Comparison of ENCODE assay signal across 24 cellular contexts in genomic region chr14:23546450-23547035, GRCh38. TPM values are rescaled to one million over a fixed set of nuclear protein-coding genes. Genes with fewer than 3 reads are reported as not detected.
A peak's percentile ranks its signal among the peaks of the same experiment; 100 is the strongest.
DNase-seq lines count a peak whose midpoint lies in the region; ATAC-seq, FAIRE-seq and TF ChIP-seq lines count a peak whose summit lies in the region.
"Had no signal": no experiment of that assay in that cellular context is flagged by ENCODE, and none has a peak within 500 bp of the region (broad histone marks: within the 10 kb centered on the region; RNA-seq: fewer than 3 reads in every experiment).

No MANE protein-coding gene starts in this region.

- H3K9me3 ChIP-seq in left ventricle myocardium inferior (replicated peaks) = no peaks in the 10 kb centered on the region
- H3K9me3 ChIP-seq in H1 (ENCODE audit: insufficient read depth in 2 of 2, low read depth in 1 of 2, low read length in 1 of 2) = no peaks in the 10 kb centered on the region
- no peaks in the 10 kb centered on the region for H3K9me3 ChIP-seq in colonic mucosa
- H3K9me3 ChIP-seq: A549, BE2C, HAP-1 had no signal

- no peak overlapping the region for H3K14ac ChIP-seq in H1 (ENCODE audit: insufficient read length)

- H3K4me2 ChIP-seq in GM23338 = peak overlapping the region; percentile 100
- peak overlapping the region in 1 of 2 experiments; percentile 97; a peak in 1 of 4 replicates for H3K4me2 ChIP-seq in H1 (ENCODE audit: insufficient read depth in 1 of 2, low read depth in 2 of 2, low read length in 2 of 2)
- no peak overlapping the region for H3K4me2 ChIP-seq in mesendoderm (ENCODE audit: low read length)
- H3K4me2 ChIP-seq: A549 had no signal

- TF ChIP-seq RAD21 in H1 (IDR thresholded peaks at IDR 0.05 in 1 of 2, conservative IDR thresholded peaks at IDR 0.05 in 1 of 2; ENCODE audit: low read depth in 2 of 2, low read length in 2 of 2) = no peak

- peak overlapping the region; percentile 89; the same call in 1 of the 2 replicates for H2BK20ac ChIP-seq in H1 (ENCODE audit: low read length)

- no peak overlapping the region; a peak in 1 of 7 replicates for H3K9ac ChIP-seq in H1 (replicated peaks in 1 of 4; ENCODE audit: extremely low read depth in 1 of 4, low read depth in 3 of 4, low read length in 3 of 4)
- no peak overlapping the region for H3K9ac ChIP-seq in mesendoderm (ENCODE audit: low read length)
- H3K9ac ChIP-seq in colonic mucosa (ENCODE audit: low read depth in 2 of 2, low read length in 2 of 2) = no peak overlapping the region

- POLR2A ChIA-PET in H1 (lab: Charles Lee; ENCODE audit: partially characterized antibody) = interaction anchor here (0.9 to 52.7 kb wide), 4 partner anchors 1 to 68 kb away, joined by 5 to 1523 read pairs (median 1234); partner anchors contain the start of genes AP1G2, NGDN, THTPA and ZFHX2

- H3K27me3 ChIP-seq in left ventricle myocardium inferior (ENCODE audit: low read depth) (peaks cover 7% of the 10 kb centered on the region), GM23338 (ENCODE audit: insufficient read depth) (no peaks in the 10 kb centered on the region), H1 (replicated peaks in 1 of 4; ENCODE audit: control insufficient read depth in 3 of 4, extremely low read depth in 1 of 4, insufficient read depth in 3 of 4, low read length in 3 of 4) (no peaks in the 10 kb centered on the region), mesendoderm (ENCODE audit: insufficient read depth, low read length, poor library complexity) (no peaks in the 10 kb centered on the region), colonic mucosa (no peaks in the 10 kb centered on the region)
- H3K27me3 ChIP-seq: BE2C had no signal

- peak overlapping the region; percentile 73; the same call in 1 of the 2 replicates for H2BK15ac ChIP-seq in H1 (ENCODE audit: low read length)
- H2BK15ac ChIP-seq in mesendoderm (replicated peaks; ENCODE audit: low read depth) = no peak overlapping the region

- no peak overlapping the region for H3K4ac ChIP-seq in H1 (replicated peaks; ENCODE audit: insufficient read length, low read depth, low read length)
- H3K4ac ChIP-seq in mesendoderm (ENCODE audit: low read depth, low read length) = no peak overlapping the region

- H3K79me1 ChIP-seq in H1 (ENCODE audit: low read depth, low read length) = peaks cover 25% of the 10 kb centered on the region
- peaks cover 2% of the 10 kb centered on the region for H3K79me1 ChIP-seq in mesendoderm (ENCODE audit: low read length)

- CTCF ChIA-PET in H1 (lab: Charles Lee; ENCODE audit: partially characterized antibody) = interaction anchor here (0.7 to 70.5 kb wide), 6 partner anchors 6 to 201 kb away, joined by 3 to 2092 read pairs (median 659); partner anchors contain the start of genes AP1G2, NGDN, THTPA and ZFHX2

- intact Hi-C loops in left ventricle myocardium inferior (cut with micrococcal nuclease) (no loop called here), left ventricle myocardium superior (cut with micrococcal nuclease) (no loop called here), colonic mucosa (cut with DNase I) (no loop called here)

- H3K79me2 ChIP-seq in GM23338 (replicated peaks; ENCODE audit: insufficient read depth) = peaks cover 77% of the 10 kb centered on the region
- peaks cover 13 to 71% of the 10 kb centered on the region in 2 experiments; a peak in 3 of 4 replicates for H3K79me2 ChIP-seq in H1 (ENCODE audit: control insufficient read depth in 1 of 2, insufficient read depth in 2 of 2, low read length in 2 of 2)
- H3K79me2 ChIP-seq in mesendoderm (ENCODE audit: control insufficient read depth, insufficient read depth, low read length) = peaks cover 11% of the 10 kb centered on the region

- peak overlapping the region; percentile 97; the same call in 1 of the 2 replicates for H2BK12ac ChIP-seq in H1 (ENCODE audit: low read depth, low read length)

- H3K4me1 ChIP-seq in left ventricle myocardium inferior (peaks cover 31% of the 10 kb centered on the region), GM23338 (ENCODE audit: insufficient read depth) (peaks cover 77% of the 10 kb centered on the region), H1 (replicated peaks in 1 of 4; ENCODE audit: control insufficient read depth in 3 of 4, insufficient read depth in 4 of 4, low read length in 3 of 4) (peaks cover 37 to 64% (median 44%) of the 10 kb centered on the region in 4 experiments), mesendoderm (ENCODE audit: control insufficient read depth, low read depth, low read length) (peaks cover 22% of the 10 kb centered on the region), colonic mucosa (no peaks in the 10 kb centered on the region)
- H3K4me1 ChIP-seq: HAP-1 had no signal

- H3K27me3 Mint-ChIP-seq in GM23338 (ENCODE audit: insufficient read depth, low read depth, poor library complexity) = peaks cover 7% of the 10 kb centered on the region

- peak overlapping the region; percentile 76 for H4K91ac ChIP-seq in H1 (replicated peaks; ENCODE audit: insufficient read length, low read length)

- H3K4me3 Mint-ChIP-seq in GM23338 = no peak overlapping the region; the same call in 2 of the 3 replicates
- H3K4me3 Mint-ChIP-seq: CD4-positive, alpha-beta memory T cell; HFFc6 had no signal

- H3K27ac ChIP-seq in left ventricle myocardium inferior (replicated peaks) (peak overlapping the region; percentile 73), GM23338 (ENCODE audit: low read depth) (peak overlapping the region; percentile 99), H1 (ENCODE audit: low read depth, low read length) (no peak overlapping the region), mesendoderm (ENCODE audit: low read depth, low read length) (no peak overlapping the region), colonic mucosa (no peak overlapping the region)
- H3K27ac ChIP-seq: A549 had no signal

- peaks cover 21% of the 10 kb centered on the region for H3K23me2 ChIP-seq in H1 (ENCODE audit: low read depth, low read length)

- no peaks in the 10 kb centered on the region for H3K9me2 ChIP-seq in GM23338 (ENCODE audit: insufficient read depth)

- DNase-seq in left ventricle myocardium inferior = no peak
- no peak for DNase-seq in left ventricle myocardium superior
- DNase-seq in GM23338 (ENCODE audit: low spot score) = no peak
- no peak for DNase-seq in H1 (ENCODE audit: low read depth in 1 of 2, low spot score in 2 of 2)
- no peak for DNase-seq in mesendoderm
- DNase-seq in SIG-M5 (lab: John Stamatoyannopoulos, UW) = no peak
- no peak for DNase-seq in colonic mucosa
- DNase-seq in NCI-H2171 treated with DMSO at 0.1 percent for 48 hours (lab: John Stamatoyannopoulos, UW) = no peak
- DNase-seq: 8988T; ACHN; AML-193; BE2C; C1 segment of cervical spinal cord; Calu3; CD4-positive, alpha-beta memory T cell; COR-L47; DMS53; DMS79 treated with DMSO at 0.1 percent for 48 hours; HFFc6 had no signal

- H3K27ac Mint-ChIP-seq in GM23338 = no peak overlapping the region; the same call in 1 of the 2 replicates
- H3K27ac Mint-ChIP-seq: CD4-positive, alpha-beta memory T cell; HFFc6 had no signal

- H2AFZ ChIP-seq in GM23338 (no peak overlapping the region), H1 (ENCODE audit: low read length) (no peak overlapping the region)

- H3K36me3 Mint-ChIP-seq in GM23338 (ENCODE audit: low read depth) = peaks cover 38% of the 10 kb centered on the region
- H3K36me3 Mint-ChIP-seq: CD4-positive, alpha-beta memory T cell had no signal

- no peak for ATAC-seq in left ventricle myocardium superior
- ATAC-seq in GM23338 = no peak
- ATAC-seq: A549 had no signal

- H4K5ac ChIP-seq in H1 (ENCODE audit: insufficient read length, low read depth, low read length) = no peak overlapping the region
- no peak overlapping the region for H4K5ac ChIP-seq in mesendoderm (ENCODE audit: low read length)

- H2BK120ac ChIP-seq in H1 (replicated peaks; ENCODE audit: low read depth, low read length) (no peak overlapping the region), mesendoderm (ENCODE audit: low read depth, low read length) (no peak overlapping the region)

- no peak overlapping the region for H3K56ac ChIP-seq in H1 (replicated peaks; ENCODE audit: insufficient read length, low read depth, low read length)
- peak overlapping the region; percentile 3 for H3K56ac ChIP-seq in mesendoderm (ENCODE audit: low read length)

- H3K18ac ChIP-seq in H1 (ENCODE audit: extremely low read depth, low read length) = no peak overlapping the region
- no peak overlapping the region for H3K18ac ChIP-seq in mesendoderm (ENCODE audit: low read length)

- no peak overlapping the region for H3K4me3 ChIP-seq in left ventricle myocardium inferior
- H3K4me3 ChIP-seq in GM23338 = peak overlapping the region; percentile 47; the same call in 1 of the 2 replicates
- H3K4me3 ChIP-seq in H1 (ENCODE audit: extremely low read depth in 1 of 4, insufficient read depth in 2 of 4, low read depth in 3 of 4, low read length in 4 of 4) = no peak overlapping the region
- H3K4me3 ChIP-seq in mesendoderm (ENCODE audit: low read length) = no peak overlapping the region
- H3K4me3 ChIP-seq in colonic mucosa = no peak overlapping the region
- H3K4me3 ChIP-seq: A549, HAP-1 had no signal

- 88% methylated on average over 10 of the region's 10 CpGs; no CpG with 5 or more reads in 1 of the 2 experiments for WGBS in H1 (ENCODE audit: extremely low coverage in 1 of 2, insufficient coverage in 1 of 2, insufficient read length in 1 of 2, insufficient replicate concordance in 2 of 2, low coverage in 1 of 2, low lambda C conversion rate in 2 of 2, missing lambda C conversion rate in 1 of 2), 2 experiments
- no CpG with 5 or more reads among the region's 10 CpGs for WGBS in mesendoderm (ENCODE audit: extremely low coverage, insufficient coverage, low lambda C conversion rate)

- H2AK5ac ChIP-seq in H1 (ENCODE audit: low read depth, low read length) = peak overlapping the region; percentile 96; the same call in 1 of the 2 replicates
- no peak overlapping the region for H2AK5ac ChIP-seq in mesendoderm (ENCODE audit: low read length)

- H3K9me3 Mint-ChIP-seq in GM23338 = no peaks in the 10 kb centered on the region; the same call in 2 of the 3 replicates
- H3K9me3 Mint-ChIP-seq: CD4-positive, alpha-beta memory T cell; HFFc6 had no signal

- no peak for FAIRE-seq in H1 (lab: Jason Lieb, UNC)
- FAIRE-seq: A549, G401.6, GM12892 had no signal

- peaks cover 19% of the 10 kb centered on the region for H3K4me1 Mint-ChIP-seq in GM23338

- H3K36me3 ChIP-seq in left ventricle myocardium inferior = no peaks in the 10 kb centered on the region
- H3K36me3 ChIP-seq in GM23338 (ENCODE audit: insufficient read depth) = no peaks in the 10 kb centered on the region
- peaks cover 0 to 16% (median 3%) of the 10 kb centered on the region in 4 experiments; a peak in 4 of 8 replicates for H3K36me3 ChIP-seq in H1 (ENCODE audit: control insufficient read depth in 2 of 4, insufficient read depth in 4 of 4, low read length in 3 of 4)
- H3K36me3 ChIP-seq in mesendoderm (ENCODE audit: control insufficient read depth, insufficient read depth, low read length) = no peaks in the 10 kb centered on the region
- no peaks in the 10 kb centered on the region for H3K36me3 ChIP-seq in colonic mucosa
- H3K36me3 ChIP-seq: BE2C, HAP-1 had no signal

- peak overlapping the region; percentile 97; the same call in 1 of the 2 replicates for H2BK5ac ChIP-seq in H1 (ENCODE audit: low read depth, low read length)
- H2BK5ac ChIP-seq in mesendoderm (ENCODE audit: low read length) = no peak overlapping the region

- TF ChIP-seq EP300 in H1 (IDR thresholded peaks at IDR 0.05; ENCODE audit: borderline replicate concordance in 1 of 2, low read depth in 2 of 2, low read length in 2 of 2) = no peak

- H4K8ac ChIP-seq in H1 (ENCODE audit: extremely low read depth, insufficient read depth, low read length) (no peak overlapping the region), mesendoderm (ENCODE audit: low read depth, low read length) (no peak overlapping the region)

- no peak overlapping the region for H3K23ac ChIP-seq in H1 (ENCODE audit: insufficient read length)
- H3K23ac ChIP-seq in mesendoderm (ENCODE audit: low read length) = no peak overlapping the region

- TF ChIP-seq CTCF in left ventricle myocardium inferior (IDR thresholded peaks at IDR 0.05; ENCODE audit: borderline replicate concordance) = no peak
- no peak for TF ChIP-seq CTCF in GM23338 (conservative IDR thresholded peaks at IDR 0.05; ENCODE audit: low read depth in 2 of 2)
- no peak for TF ChIP-seq CTCF in H1 (IDR thresholded peaks at IDR 0.05; ENCODE audit: control extremely low read depth in 1 of 3, insufficient read depth in 1 of 3, low read depth in 1 of 3, low read length in 3 of 3)
- no peak for TF ChIP-seq CTCF in colonic mucosa (IDR thresholded peaks at IDR 0.05)

- TF ChIP-seq POLR2A in H1 (IDR thresholded peaks at IDR 0.05; ENCODE audit: control extremely low read depth in 1 of 2, low read depth in 2 of 2, low read length in 2 of 2) = no peak

- H4K20me1 ChIP-seq in GM23338 (replicated peaks; ENCODE audit: insufficient read depth) (no peaks in the 10 kb centered on the region), H1 (replicated peaks in 1 of 2; ENCODE audit: control insufficient read depth in 1 of 2, insufficient read depth in 2 of 2, low read length in 2 of 2) (peaks cover 0 to 2% of the 10 kb centered on the region in 2 experiments)

- H3F3A ChIP-seq in GM23338 (replicated peaks; ENCODE audit: low read depth) = 0 out of 2 replicates have a peak, but pooled peaks cover 10% of the 10 kb centered on the region

RNA-seq across cellular contexts. Expression of gene ZFHX2, which starts 5.0 kb away (rescaled TPM):
- total RNA-seq in left ventricle myocardium inferior = 0.74 TPM
- total RNA-seq in left ventricle myocardium superior = 1.0 TPM
- total RNA-seq in GM23338 (2014; rRNA removed; shearing (Covaris generic)) = 9.9 and 11.6 TPM in 2 replicates
- 18.5 and 22.4 TPM in 2 replicates for polyA plus RNA-seq in GM23338 (2016; fragmentation: Nextera tagmentation; extraction: Ambion mirVana)
- 27.0 and 28.6 TPM in 2 replicates for total RNA-seq in H1 (2021; fragmentation: NEBNext Ultra II Directional; extraction: Animal tissue kit (Norgen Biotek cat#: 25700))
- 2.7 and 3.7 TPM in 2 replicates for polyA plus RNA-seq in H1 (2011; rRNA removed)
- polyA plus RNA-seq in H1 (2011; cell fraction: cytosol; rRNA removed) = 1.7 TPM
- polyA plus RNA-seq in H1 (2011; cell fraction: nucleus; rRNA removed) = 7.3 TPM
- polyA plus RNA-seq in H1 (2012, experiment 1 of 2) = 14.7 to 22.4 TPM (median 19.8 TPM) in 4 replicates
- 7.9 TPM for polyA plus RNA-seq in H1 (2012, experiment 2 of 2)
- 13.2 TPM for polyA plus RNA-seq in H1 (2013, experiment 1 of 2)
- 12.1 TPM for polyA plus RNA-seq in H1 (2013, experiment 2 of 2)
- polyA minus RNA-seq in H1 (2011; rRNA and poly(A)+ RNA removed) = 6.0 and 8.5 TPM in 2 replicates
- polyA minus RNA-seq in H1 (2011; cell fraction: cytosol; rRNA and poly(A)+ RNA removed) = 15.5 TPM
- 13.7 TPM for polyA minus RNA-seq in H1 (2011; cell fraction: nucleus; rRNA and poly(A)+ RNA removed)
- 6.4 TPM for polyA plus RNA-seq in mesendoderm (2013, experiment 1 of 2)
- polyA plus RNA-seq in mesendoderm (2013, experiment 2 of 2) = 6.7 TPM
- 1 to 10 TPM; 1.8 to 2.0 TPM for total RNA-seq in colonic mucosa
- polyA plus RNA-seq: CD4-positive, alpha-beta memory T cell had no signal

RNA-seq across cellular contexts. Expression of gene THTPA, which starts 9.5 kb away (rescaled TPM):
- total RNA-seq in left ventricle myocardium inferior = 17.2 TPM
- 20.2 TPM for total RNA-seq in left ventricle myocardium superior
- total RNA-seq in GM23338 (2014; rRNA removed; shearing (Covaris generic)) = 15.0 and 21.3 TPM in 2 replicates
- 6.3 and 8.6 TPM in 2 replicates for polyA plus RNA-seq in GM23338 (2016; fragmentation: Nextera tagmentation; extraction: Ambion mirVana)
- 14.8 and 16.6 TPM in 2 replicates for total RNA-seq in H1 (2021; fragmentation: NEBNext Ultra II Directional; extraction: Animal tissue kit (Norgen Biotek cat#: 25700))
- 19.0 and 23.4 TPM in 2 replicates for polyA plus RNA-seq in H1 (2011; rRNA removed)
- polyA plus RNA-seq in H1 (2011; cell fraction: cytosol; rRNA removed) = 16.2 TPM
- 16.0 TPM for polyA plus RNA-seq in H1 (2011; cell fraction: nucleus; rRNA removed)
- 14.7 to 21.8 TPM (median 19.2 TPM) in 4 replicates for polyA plus RNA-seq in H1 (2012, experiment 1 of 2)
- 25.1 TPM for polyA plus RNA-seq in H1 (2012, experiment 2 of 2)
- polyA plus RNA-seq in H1 (2013, experiment 1 of 2) = 7.0 TPM
- 8.4 TPM for polyA plus RNA-seq in H1 (2013, experiment 2 of 2)
- 16.4 and 30.4 TPM in 2 replicates for polyA minus RNA-seq in H1 (2011; rRNA and poly(A)+ RNA removed)
- 6.2 TPM for polyA minus RNA-seq in H1 (2011; cell fraction: cytosol; rRNA and poly(A)+ RNA removed)
- polyA minus RNA-seq in H1 (2011; cell fraction: nucleus; rRNA and poly(A)+ RNA removed) = 14.0 TPM
- polyA plus RNA-seq in mesendoderm (2013, experiment 1 of 2) = 5.0 TPM
- polyA plus RNA-seq in mesendoderm (2013, experiment 2 of 2) = 5.9 TPM
- 10 to 100 TPM in 1 of 2 donors, 1 to 10 TPM in 1; 9.0 to 21.0 TPM for total RNA-seq in colonic mucosa

RNA-seq across cellular contexts. Expression of gene AP1G2, which starts 21.0 kb away (rescaled TPM):
- total RNA-seq in left ventricle myocardium inferior (10.4 TPM), left ventricle myocardium superior (15.5 TPM), colonic mucosa (100 to 1,000 TPM; 154 to 214 TPM)
- total RNA-seq in GM23338 (2014; rRNA removed; shearing (Covaris generic)) = 63.5 and 70.8 TPM in 2 replicates
- polyA plus RNA-seq in GM23338 (2016; fragmentation: Nextera tagmentation; extraction: Ambion mirVana) (53.7 and 55.3 TPM in 2 replicates), H1 (2011; rRNA removed) (134 and 162 TPM in 2 replicates)
- total RNA-seq in H1 (2021; fragmentation: NEBNext Ultra II Directional; extraction: Animal tissue kit (Norgen Biotek cat#: 25700)) = 70.1 and 70.9 TPM in 2 replicates
- 149 TPM for polyA plus RNA-seq in H1 (2011; cell fraction: cytosol; rRNA removed)
- polyA plus RNA-seq in H1 (2011; cell fraction: nucleus; rRNA removed) = 1,259 TPM
- polyA plus RNA-seq in H1 (2012, experiment 1 of 2) = 88.4 to 117 TPM (median 102 TPM) in 4 replicates
- polyA plus RNA-seq in H1 (2012, experiment 2 of 2) = 65.4 TPM
- polyA plus RNA-seq in H1 (2013, experiment 1 of 2) = 65.1 TPM
- polyA plus RNA-seq in H1 (2013, experiment 2 of 2) = 60.0 TPM
- 116 and 124 TPM in 2 replicates for polyA minus RNA-seq in H1 (2011; rRNA and poly(A)+ RNA removed)
- 57.8 TPM for polyA minus RNA-seq in H1 (2011; cell fraction: cytosol; rRNA and poly(A)+ RNA removed)
- 206 TPM for polyA minus RNA-seq in H1 (2011; cell fraction: nucleus; rRNA and poly(A)+ RNA removed)
- polyA plus RNA-seq in mesendoderm (2013, experiment 1 of 2) = 44.0 TPM
- polyA plus RNA-seq in mesendoderm (2013, experiment 2 of 2) = 46.8 TPM

RNA-seq across cellular contexts. Expression of gene JPH4, which starts 32.0 kb away (rescaled TPM):
- total RNA-seq in left ventricle myocardium inferior = 0.19 TPM
- total RNA-seq in left ventricle myocardium superior = 0.22 TPM
- 28.5 and 29.9 TPM in 2 replicates for total RNA-seq in GM23338 (2014; rRNA removed; shearing (Covaris generic))
- polyA plus RNA-seq in GM23338 (2016; fragmentation: Nextera tagmentation; extraction: Ambion mirVana) = 11.0 and 11.9 TPM in 2 replicates
- 46.4 and 46.7 TPM in 2 replicates for total RNA-seq in H1 (2021; fragmentation: NEBNext Ultra II Directional; extraction: Animal tissue kit (Norgen Biotek cat#: 25700))
- polyA plus RNA-seq in H1 (2011; rRNA removed) = 23.9 and 35.0 TPM in 2 replicates
- 31.2 TPM for polyA plus RNA-seq in H1 (2011; cell fraction: cytosol; rRNA removed)
- 48.6 TPM for polyA plus RNA-seq in H1 (2011; cell fraction: nucleus; rRNA removed)
- 20.3 to 33.0 TPM (median 27.2 TPM) in 4 replicates for polyA plus RNA-seq in H1 (2012, experiment 1 of 2)
- 23.3 TPM for polyA plus RNA-seq in H1 (2012, experiment 2 of 2)
- polyA plus RNA-seq in H1 (2013, experiment 1 of 2) = 23.9 TPM
- 23.3 TPM for polyA plus RNA-seq in H1 (2013, experiment 2 of 2)
- polyA minus RNA-seq in H1 (2011; rRNA and poly(A)+ RNA removed) = 11.2 and 13.2 TPM in 2 replicates
- polyA minus RNA-seq in H1 (2011; cell fraction: cytosol; rRNA and poly(A)+ RNA removed) = 19.1 TPM
- 24.3 TPM for polyA minus RNA-seq in H1 (2011; cell fraction: nucleus; rRNA and poly(A)+ RNA removed)
- 2.1 TPM for polyA plus RNA-seq in mesendoderm (2013, experiment 1 of 2)
- polyA plus RNA-seq in mesendoderm (2013, experiment 2 of 2) = 2.1 TPM
- total RNA-seq in colonic mucosa = under 1 TPM; 0.30 to 0.58 TPM
- total RNA-seq: Calu3; CD4-positive, alpha-beta memory T cell; H4; HFFc6 had no signal

Comparison
In these comparisons a context has a peak if more than half of its experiments do, and no peak if none do; other contexts are left out.
1. H3K27ac ChIP-seq: peak in left ventricle myocardium inferior (single experiment) and GM23338 (single experiment); none in H1 (single experiment), mesendoderm (single experiment) and colonic mucosa (single experiment).